Comparison of ENCODE assay signal across 18 cellular contexts in genomic region chr5:50576686-50577256, GRCh38.
DNase-seq lines count a peak whose midpoint lies in the region; ATAC-seq, FAIRE-seq and TF ChIP-seq lines count a peak whose summit lies in the region.
"Had no signal": no experiment of that assay in that cellular context is flagged by ENCODE, and none has a peak within 500 bp of the region (broad histone marks: within the 10 kb centered on the region; RNA-seq: fewer than 3 reads in every experiment).

No MANE protein-coding gene starts in this region.

- FAIRE-seq in HTR-8/SVneo (lab: Jason Lieb, UNC): peak; percentile 97
- FAIRE-seq: A549, HepG2 had no signal

- peaks cover 20 to 42% of the 10 kb centered on the region in 2 donors for H3K4me1 Mint-ChIP-seq in effector memory CD8-positive, alpha-beta T cell (ENCODE audit: low read depth in 2 of 2)
- peaks cover 3 to 9% of the 10 kb centered on the region in 2 donors for H3K4me1 Mint-ChIP-seq in stimulated activated naive B cell treated with anti-CD40 and anti-IgM and Interleukin-4, amounts not matched to agents 10 μg/mL and 1 μg/mL and 100 μg/mL, for 72 hours
- H3K4me1 Mint-ChIP-seq: endodermal cell had no signal

- no peaks in the 10 kb centered on the region for H3K36me3 ChIP-seq in vagina
- H3K36me3 ChIP-seq: left lung, spleen had no signal

- H3K36me3 Mint-ChIP-seq in effector memory CD8-positive, alpha-beta T cell (ENCODE audit: insufficient read depth): no peaks in the 10 kb centered on the region
- H3K36me3 Mint-ChIP-seq in stimulated activated naive B cell treated with anti-CD40 and anti-IgM and Interleukin-4, amounts not matched to agents 10 μg/mL and 1 μg/mL and 100 μg/mL, for 72 hours: no peaks in the 10 kb centered on the region

- H3K4me1 ChIP-seq in vagina: no peaks in the 10 kb centered on the region
- H3K4me1 ChIP-seq: A549 had no signal

- H3K9me3 ChIP-seq in vagina: no peaks in the 10 kb centered on the region
- H3K9me3 ChIP-seq: A549, left lung, spleen had no signal

- peak overlapping the region; percentile 35 to 90 for H3K27ac Mint-ChIP-seq in effector memory CD8-positive, alpha-beta T cell
- H3K27ac Mint-ChIP-seq in stimulated activated naive B cell treated with anti-CD40 and anti-IgM and Interleukin-4, amounts not matched to agents 10 μg/mL and 1 μg/mL and 100 μg/mL, for 72 hours: no peak overlapping the region
- H3K27ac Mint-ChIP-seq: activated B cell treated with CpG ODN at 0.5 μM for 24 hours, endodermal cell had no signal

- H3K27me3 ChIP-seq in vagina: no peaks in the 10 kb centered on the region
- H3K27me3 ChIP-seq: left lung, spleen had no signal

- no peak overlapping the region for H3K4me3 ChIP-seq in vagina
- H3K4me3 ChIP-seq: A549, left lung, spleen had no signal

- ATAC-seq in effector memory CD8-positive, alpha-beta T cell (replicated peaks): no peak
- ATAC-seq in stimulated activated naive B cell treated with anti-CD40 and anti-IgM and Interleukin-4, amounts not matched to agents 10 μg/mL and 1 μg/mL and 100 μg/mL, for 72 hours (replicated peaks): peak; percentile 87 to 96
- no peak for ATAC-seq in GM18520 (IDR thresholded peaks at IDR 0.05; ENCODE audit: unreplicated experiment)
- ATAC-seq: A549, HepG2, left lung had no signal

- peak overlapping the region; percentile 54 to 63 for H3K4me3 Mint-ChIP-seq in effector memory CD8-positive, alpha-beta T cell
- no peak overlapping the region for H3K4me3 Mint-ChIP-seq in stimulated activated naive B cell treated with anti-CD40 and anti-IgM and Interleukin-4, amounts not matched to agents 10 μg/mL and 1 μg/mL and 100 μg/mL, for 72 hours
- H3K4me3 Mint-ChIP-seq: activated B cell treated with CpG ODN at 0.5 μM for 24 hours, endodermal cell had no signal

- intact Hi-C loops in vagina (cut with DNase I): no loop called here

- H3K27ac ChIP-seq in vagina (no peak overlapping the region), caudate nucleus (ENCODE audit: low read depth, low read length) (no peak overlapping the region)
- H3K27ac ChIP-seq: A549, left lung, RWPE1 had no signal

- TF ChIP-seq POLR2A in vagina (IDR thresholded peaks at IDR 0.05): no peak

- DNase-seq in SIG-M5 treated with dmso at 0.1 percent for 504 hours (lab: John Stamatoyannopoulos, UW; ENCODE audit: unreplicated experiment): peak; percentile 43
- DNase-seq in SIG-M5 (lab: John Stamatoyannopoulos, UW): no peak
- no peak for DNase-seq in HTR-8/SVneo (ENCODE audit: insufficient read length, low spot score)
- DNase-seq in effector memory CD8-positive, alpha-beta T cell: no peak
- DNase-seq in stimulated activated naive B cell treated with anti-CD40 and anti-IgM and Interleukin-4, amounts not matched to agents 10 μg/mL and 1 μg/mL and 100 μg/mL, for 72 hours: no peak
- no peak for DNase-seq in vagina (ENCODE audit: extremely low spot score in 2 of 2)
- DNase-seq in caudate nucleus (lab: John Stamatoyannopoulos, UW): no peak
- DNase-seq: activated B cell treated with CpG ODN at 0.5 μM for 24 hours; amygdala; endodermal cell; left lung; NCI-H1048; spleen; stimulated activated naive CD4-positive, alpha-beta T cell had no signal

- no peaks in the 10 kb centered on the region for H3K27me3 Mint-ChIP-seq in effector memory CD8-positive, alpha-beta T cell
- no peaks in the 10 kb centered on the region for H3K27me3 Mint-ChIP-seq in stimulated activated naive B cell treated with anti-CD40 and anti-IgM and Interleukin-4, amounts not matched to agents 10 μg/mL and 1 μg/mL and 100 μg/mL, for 72 hours
- H3K27me3 Mint-ChIP-seq: activated B cell treated with CpG ODN at 0.5 μM for 24 hours had no signal

- no peak for TF ChIP-seq CTCF in vagina (IDR thresholded peaks at IDR 0.05)

- peaks cover 0 to 8% of the 10 kb centered on the region in 2 donors for H3K9me3 Mint-ChIP-seq in effector memory CD8-positive, alpha-beta T cell
- H3K9me3 Mint-ChIP-seq in stimulated activated naive B cell treated with anti-CD40 and anti-IgM and Interleukin-4, amounts not matched to agents 10 μg/mL and 1 μg/mL and 100 μg/mL, for 72 hours: no peaks in the 10 kb centered on the region
- H3K9me3 Mint-ChIP-seq: activated B cell treated with CpG ODN at 0.5 μM for 24 hours, endodermal cell had no signal

Comparison
In these comparisons a context has a peak if more than half of its experiments do, and no peak if none do; other contexts are left out.
1. ATAC-seq: peak in stimulated activated naive B cell treated with anti-CD40 and anti-IgM and Interleukin-4, amounts not matched to agents 10 μg/mL and 1 μg/mL and 100 μg/mL, for 72 hours (2 of 2); none in effector memory CD8-positive, alpha-beta T cell (single experiment) and GM18520 (single experiment).
2. H3K4me3 Mint-ChIP-seq: peak in effector memory CD8-positive, alpha-beta T cell (2 of 2); none in stimulated activated naive B cell treated with anti-CD40 and anti-IgM and Interleukin-4, amounts not matched to agents 10 μg/mL and 1 μg/mL and 100 μg/mL, for 72 hours (0 of 2).